ENCODE assay signal across 20 cellular contexts in the genomic region with DNA sequence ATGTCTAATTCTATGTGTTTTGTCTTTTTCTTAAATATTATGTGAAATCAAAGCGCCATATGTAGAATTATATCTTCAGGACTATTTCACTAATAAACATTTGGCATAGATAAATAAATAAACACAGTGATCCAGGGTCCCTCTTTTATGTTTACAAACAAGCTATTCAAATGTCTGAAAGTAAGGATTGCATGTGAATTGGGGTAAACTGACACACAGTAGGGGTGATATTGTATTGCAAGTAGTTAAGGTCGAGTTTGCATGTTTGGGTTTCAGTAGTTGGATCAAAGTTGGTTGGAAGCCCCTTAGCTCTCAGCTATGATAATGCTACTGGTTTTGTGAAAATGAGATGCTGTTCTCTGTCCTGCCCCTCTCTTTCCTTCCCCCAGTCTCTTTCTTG. TPM values are rescaled to one million over a fixed set of nuclear protein-coding genes. Genes with fewer than 3 reads are reported as not detected.
DNase-seq lines count a peak whose midpoint lies in the region; ATAC-seq and TF ChIP-seq lines count a peak whose summit lies in the region.
"Had no signal": no experiment of that assay in that cellular context is flagged by ENCODE, and none has a peak within 500 bp of the region (broad histone marks: within the 10 kb centered on the region; RNA-seq: fewer than 3 reads in every experiment).

No MANE protein-coding gene starts in this region.

- H3K4me1 Mint-ChIP-seq in WTC11 (peaks cover 85% of the 10 kb centered on the region), endodermal cell (peaks cover 77% of the 10 kb centered on the region)
- H3K4me1 Mint-ChIP-seq: CD4-positive, CD25-positive, alpha-beta regulatory T cell; CD8-positive, alpha-beta memory T cell had no signal

- ATAC-seq in WTC11: peak; percentile 6
- ATAC-seq in GM21717 (IDR thresholded peaks at IDR 0.05; ENCODE audit: unreplicated experiment): no peak
- ATAC-seq: GM12878 had no signal

- H3K4me1 ChIP-seq in endodermal cell (ENCODE audit: control insufficient read depth, insufficient read depth, low read length) (peaks cover 17% of the 10 kb centered on the region), smooth muscle cell (ENCODE audit: low read depth) (peaks cover 31% of the 10 kb centered on the region)

- no peaks in the 10 kb centered on the region for H3F3A ChIP-seq in smooth muscle cell (ENCODE audit: low read depth)

- no peak overlapping the region for H3K4me3 ChIP-seq in endodermal cell (ENCODE audit: low read length)
- H3K4me3 ChIP-seq in smooth muscle cell: peak overlapping the region; percentile 14
- H3K4me3 ChIP-seq: GM12878 had no signal

- CTCF ChIA-PET in WTC11 (lab: Charles Lee): interaction anchor here (0.7 to 2.1 kb wide), 5 partner anchors 9 to 431 kb away, joined by 3 to 20 read pairs (median 7); partner anchors contain the start of gene ISL1

- H3K9ac ChIP-seq in endodermal cell (ENCODE audit: extremely low read depth, low read length, poor library complexity, severe bottlenecking) (no peak overlapping the region), smooth muscle cell (ENCODE audit: low read depth) (no peak overlapping the region)

- H3K27ac Mint-ChIP-seq in WTC11: no peak overlapping the region
- no peak overlapping the region for H3K27ac Mint-ChIP-seq in endodermal cell
- H3K27ac Mint-ChIP-seq: CD4-positive, CD25-positive, alpha-beta regulatory T cell; CD8-positive, alpha-beta memory T cell had no signal

- H4K20me1 ChIP-seq in smooth muscle cell (ENCODE audit: low read depth): no peaks in the 10 kb centered on the region

- H3K27me3 ChIP-seq in endodermal cell (ENCODE audit: control insufficient read depth, insufficient read depth, low read length, poor library complexity, severe bottlenecking): peaks cover 100% of the 10 kb centered on the region
- peaks cover 99% of the 10 kb centered on the region for H3K27me3 ChIP-seq in smooth muscle cell (ENCODE audit: low read depth)
- H3K27me3 ChIP-seq: BE2C had no signal

- H3K4me3 Mint-ChIP-seq in WTC11 (no peak overlapping the region), endodermal cell (no peak overlapping the region)
- H3K4me3 Mint-ChIP-seq: CD4-positive, CD25-positive, alpha-beta regulatory T cell; CD8-positive, alpha-beta memory T cell had no signal

- TF ChIP-seq CTCF in WTC11 (IDR thresholded peaks at IDR 0.05) (no peak), endodermal cell (conservative IDR thresholded peaks at IDR 0.05) (no peak), smooth muscle cell (IDR thresholded peaks at IDR 0.05; ENCODE audit: borderline replicate concordance, insufficient read depth, poor library complexity, severe bottlenecking) (no peak)

- peaks cover 4% of the 10 kb centered on the region for H3K79me2 ChIP-seq in smooth muscle cell (ENCODE audit: low read depth)

- DNase-seq in WTC11 (ENCODE audit: low spot score): no peak
- DNase-seq in endodermal cell: peak; percentile 49
- DNase-seq in smooth muscle cell (lab: John Stamatoyannopoulos, UW; ENCODE audit: unreplicated experiment): no peak
- no peak for DNase-seq in RPMI8226
- no peak for DNase-seq in hippocampal formation (lab: John Stamatoyannopoulos, UW)
- DNase-seq: ACHN; BE2C; C1 segment of cervical spinal cord; CD4-positive, CD25-positive, alpha-beta regulatory T cell; CD8-positive, alpha-beta memory T cell; COR-L47; DMS 273 treated with DMSO at 0.1 percent for 48 hours; DMS53; DND-41; EL; HCEC 1CT had no signal

- no peaks in the 10 kb centered on the region for H3K36me3 Mint-ChIP-seq in WTC11
- H3K36me3 Mint-ChIP-seq in endodermal cell (ENCODE audit: low read depth): no peaks in the 10 kb centered on the region
- H3K36me3 Mint-ChIP-seq: CD4-positive, CD25-positive, alpha-beta regulatory T cell; CD8-positive, alpha-beta memory T cell had no signal

- no peaks in the 10 kb centered on the region for H3K9me3 Mint-ChIP-seq in WTC11
- H3K9me3 Mint-ChIP-seq in endodermal cell: no peaks in the 10 kb centered on the region

- POLR2A ChIA-PET in WTC11 (lab: Charles Lee): interaction anchor here (0.7 to 0.8 kb wide), 2 partner anchors 12 to 428 kb away, joined by 3 to 4 read pairs; no protein-coding TSS in a partner anchor

- H3K36me3 ChIP-seq in endodermal cell (ENCODE audit: control insufficient read depth, insufficient read depth, low read length) (no peaks in the 10 kb centered on the region), smooth muscle cell (ENCODE audit: low read depth) (no peaks in the 10 kb centered on the region)

- H2AFZ ChIP-seq in smooth muscle cell (ENCODE audit: low read depth): no peak overlapping the region

- H3K9me3 ChIP-seq in endodermal cell (ENCODE audit: control insufficient read depth, low read length) (no peaks in the 10 kb centered on the region), smooth muscle cell (replicated peaks; ENCODE audit: low read depth) (no peaks in the 10 kb centered on the region)
- H3K9me3 ChIP-seq: BE2C had no signal

- H3K27ac ChIP-seq in endodermal cell (ENCODE audit: low read depth, low read length): no peak overlapping the region
- H3K27ac ChIP-seq in smooth muscle cell (ENCODE audit: low read depth): no peak overlapping the region
- H3K27ac ChIP-seq: HL-60 had no signal

- 0% methylated on average over 1 of the region's 2 CpGs; no CpG with 5 or more reads in 1 of the 2 experiments for WGBS in endodermal cell (ENCODE audit: insufficient coverage in 1 of 2, insufficient read length in 1 of 2), 2 experiments
- WGBS in smooth muscle cell (ENCODE audit: low lambda C conversion rate): 63% methylated on average over 2 of the region's 2 CpGs

- H3K27me3 Mint-ChIP-seq in WTC11 (ENCODE audit: low read depth) (peaks cover 100% of the 10 kb centered on the region), endodermal cell (ENCODE audit: insufficient read depth) (peaks cover 89% of the 10 kb centered on the region)

- no peak overlapping the region for H3K4me2 ChIP-seq in smooth muscle cell

TF ChIP-seq in WTC11, 78 proteins besides CTCF, POLR2A, EP300 and RAD21:
- TF ChIP-seq ZNF219 (CRISPR knock-in tag; IDR thresholded peaks at IDR 0.05; ENCODE audit: borderline replicate concordance) (no peak), ZNF138 (CRISPR knock-in tag; conservative IDR thresholded peaks at IDR 0.05) (no peak), IRF2 (CRISPR knock-in tag; IDR thresholded peaks at IDR 0.05; ENCODE audit: borderline replicate concordance, low read depth) (no peak), ZMAT4 (CRISPR knock-in tag; IDR thresholded peaks at IDR 0.05) (peak; percentile 67; the same call in 1 of the 2 replicates), AFF4 (CRISPR knock-in tag; IDR thresholded peaks at IDR 0.05; ENCODE audit: borderline replicate concordance) (no peak)
- TF ChIP-seq, protein P1, sequence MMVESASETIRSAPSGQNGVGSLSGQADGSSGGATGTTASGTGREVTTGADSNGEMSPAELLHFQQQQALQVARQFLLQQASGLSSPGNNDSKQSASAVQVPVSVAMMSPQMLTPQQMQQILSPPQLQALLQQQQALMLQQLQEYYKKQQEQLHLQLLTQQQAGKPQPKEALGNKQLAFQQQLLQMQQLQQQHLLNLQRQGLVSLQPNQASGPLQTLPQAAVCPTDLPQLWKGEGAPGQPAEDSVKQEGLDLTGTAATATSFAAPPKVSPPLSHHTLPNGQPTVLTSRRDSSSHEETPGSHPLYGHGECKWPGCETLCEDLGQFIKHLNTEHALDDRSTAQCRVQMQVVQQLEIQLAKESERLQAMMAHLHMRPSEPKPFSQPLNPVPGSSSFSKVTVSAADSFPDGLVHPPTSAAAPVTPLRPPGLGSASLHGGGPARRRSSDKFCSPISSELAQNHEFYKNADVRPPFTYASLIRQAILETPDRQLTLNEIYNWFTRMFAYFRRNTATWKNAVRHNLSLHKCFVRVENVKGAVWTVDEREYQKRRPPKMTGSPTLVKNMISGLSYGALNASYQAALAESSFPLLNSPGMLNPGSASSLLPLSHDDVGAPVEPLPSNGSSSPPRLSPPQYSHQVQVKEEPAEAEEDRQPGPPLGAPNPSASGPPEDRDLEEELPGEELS (CRISPR knock-in tag; IDR thresholded peaks at IDR 0.05): peak; percentile 99

RNA-seq across cellular contexts. Expression of gene ISL1, which starts 11.4 kb away (rescaled TPM):
- total RNA-seq in WTC11 (2021) (0.07 to 0.18 TPM in 2 of 3 replicates, not detected in the other), endodermal cell (1 to 10 TPM; 5.8 to 6.1 TPM), smooth muscle cell (6.7 and 16.0 TPM in 2 replicates)
- polyA plus RNA-seq in endodermal cell (2013, experiment 1 of 2): 3.1 TPM
- 4.1 TPM for polyA plus RNA-seq in endodermal cell (2013, experiment 2 of 2)
- 3.6 and 17.3 TPM in 2 replicates for polyA plus RNA-seq in smooth muscle cell
- total RNA-seq: CD4-positive, CD25-positive, alpha-beta regulatory T cell; CD8-positive, alpha-beta memory T cell; G401; GM12878 had no signal
- polyA plus RNA-seq: CD4-positive, CD25-positive, alpha-beta regulatory T cell; CD8-positive, alpha-beta memory T cell had no signal
